ENCODE assay signal across 10 cellular contexts in genomic region chr9:18791074-18791473, GRCh38.
DNase-seq lines count a peak whose midpoint lies in the region; ATAC-seq and TF ChIP-seq lines count a peak whose summit lies in the region.
"Had no signal": no experiment of that assay in that cellular context is flagged by ENCODE, and none has a peak within 500 bp of the region (broad histone marks: within the 10 kb centered on the region; RNA-seq: fewer than 3 reads in every experiment).

No MANE protein-coding gene starts in this region.

- POLR2A ChIA-PET in OCI-LY7 (lab: Charles Lee): interaction anchor here (1.0 kb wide), 1 partner anchor 26 kb away, joined by 3 read pairs; no protein-coding TSS in a partner anchor

- H2AFZ ChIP-seq in OCI-LY7 (ENCODE audit: low read length): no peak overlapping the region

- peaks cover 6% of the 10 kb centered on the region for H3K4me1 ChIP-seq in cardiac muscle cell (ENCODE audit: low read depth)
- no peaks in the 10 kb centered on the region for H3K4me1 ChIP-seq in OCI-LY7 (ENCODE audit: insufficient read depth, low read length, poor library complexity, severe bottlenecking)

- no peak overlapping the region for H3K4me2 ChIP-seq in OCI-LY7 (ENCODE audit: low read length)

- H3K9me3 ChIP-seq in cardiac muscle cell (ENCODE audit: low read depth): no peaks in the 10 kb centered on the region
- no peaks in the 10 kb centered on the region for H3K9me3 ChIP-seq in OCI-LY7 (ENCODE audit: low read length)

- TF ChIP-seq CTCF in cardiac muscle cell (IDR thresholded peaks at IDR 0.05; ENCODE audit: low read depth, low read length): peak; percentile 46
- TF ChIP-seq CTCF in OCI-LY7 (conservative IDR thresholded peaks at IDR 0.05; ENCODE audit: low read length): peak; percentile 74
- TF ChIP-seq CTCF in fibroblast of pulmonary artery (IDR thresholded peaks at IDR 0.05; ENCODE audit: low read length, missing control alignments): peak; percentile 34

- H3K36me3 ChIP-seq in cardiac muscle cell (no peaks in the 10 kb centered on the region), OCI-LY7 (ENCODE audit: insufficient read depth, low read length) (no peaks in the 10 kb centered on the region)

- BruUV-seq in OCI-LY7 (replicated peaks; lab: Mats Ljungman, UMichigan): no TSS peak

- no peaks in the 10 kb centered on the region for H3K27me3 ChIP-seq in cardiac muscle cell

- CTCF ChIA-PET in OCI-LY7 (lab: Charles Lee; ENCODE audit: unreplicated experiment): no interaction called here

- H3K27ac ChIP-seq in cardiac muscle cell: no peak overlapping the region
- no peak overlapping the region for H3K27ac ChIP-seq in OCI-LY7 (ENCODE audit: low read depth, low read length, poor library complexity, severe bottlenecking)

- peak; percentile 37 to 80 for DNase-seq in cardiac muscle cell (ENCODE audit: low read depth in 1 of 2, low spot score in 1 of 2)
- no peak for DNase-seq in left cardiac atrium
- DNase-seq in OCI-LY7 (ENCODE audit: low spot score): peak; percentile 15
- peak; percentile 20 for DNase-seq in fibroblast of pulmonary artery (ENCODE audit: low read depth)
- no peak for DNase-seq in midbrain (lab: John Stamatoyannopoulos, UW)
- no peak for DNase-seq in activated CD4-positive, CD25-positive, alpha-beta regulatory T cell (lab: John Stamatoyannopoulos, UW)
- DNase-seq in posterior cingulate gyrus: no peak
- DNase-seq: CD8-positive, alpha-beta memory T cell; T-helper 1 cell had no signal

- H3K4me3 ChIP-seq in cardiac muscle cell (no peak overlapping the region), OCI-LY7 (ENCODE audit: low read depth, low read length, poor library complexity, severe bottlenecking) (no peak overlapping the region), fibroblast of pulmonary artery (replicated peaks; ENCODE audit: low read depth, low read length) (no peak overlapping the region)

- no peaks in the 10 kb centered on the region for H4K20me1 ChIP-seq in OCI-LY7 (ENCODE audit: insufficient read depth, low read length)

- H3K79me2 ChIP-seq in OCI-LY7 (ENCODE audit: insufficient read depth, low read depth, low read length): no peaks in the 10 kb centered on the region

- ATAC-seq in left cardiac atrium (no peak), HG03280 (IDR thresholded peaks at IDR 0.05; ENCODE audit: unreplicated experiment) (no peak)

- H3K9me2 ChIP-seq in OCI-LY7 (ENCODE audit: insufficient read depth, low read length): no peaks in the 10 kb centered on the region

- intact Hi-C loops in left cardiac atrium (cut with DNase I): no loop called here
- intact Hi-C loops in OCI-LY7 (cut with micrococcal nuclease; ENCODE audit: unreplicated experiment): no loop called here
- intact Hi-C loops in posterior cingulate gyrus (cut with DNase I): no loop called here

Comparison
In these comparisons a context has a peak if more than half of its experiments do, and no peak if none do; other contexts are left out.
1. DNase-seq: peak in cardiac muscle cell (2 of 2), OCI-LY7 (single experiment) and fibroblast of pulmonary artery (single experiment); none in left cardiac atrium (single experiment), midbrain (single experiment), activated CD4-positive, CD25-positive, alpha-beta regulatory T cell (0 of 4) and posterior cingulate gyrus (0 of 10).
2. Peak in every context shown above with its lines, with median percentiles within 50 percentile points of each other: CTCF ChIP-seq.